ENCODE assay signal across 9 cellular contexts in the genomic region with DNA sequence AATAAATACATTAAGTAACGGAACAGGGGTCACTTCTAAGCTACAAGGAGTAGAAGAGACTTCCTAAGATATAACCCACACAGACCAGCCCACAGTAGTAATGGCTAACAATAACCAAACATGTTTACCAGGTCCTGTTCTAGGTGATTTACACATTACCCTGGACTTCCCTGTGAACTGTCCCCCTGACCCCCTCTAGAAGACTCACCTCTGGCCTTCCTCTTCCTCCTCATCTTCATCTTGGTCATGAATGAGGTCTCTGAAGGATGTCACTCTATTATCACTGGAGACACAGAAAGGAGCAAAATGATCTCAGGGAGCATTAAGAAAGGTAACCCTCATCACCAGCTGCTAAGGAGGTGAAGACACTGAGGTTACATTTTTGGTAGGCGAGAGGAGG. TPM values are rescaled to one million over a fixed set of nuclear protein-coding genes. Genes with fewer than 3 reads are reported as not detected.
"Had no signal": no experiment of that assay in that cellular context is flagged by ENCODE, and none has a peak within 500 bp of the region (broad histone marks: within the 10 kb centered on the region; RNA-seq: fewer than 3 reads in every experiment).

No MANE protein-coding gene starts in this region.

- ATAC-seq: K562 had no signal

- H3K4me3 Mint-ChIP-seq: IgD-negative memory B cell had no signal

- H3K27me3 Mint-ChIP-seq: IgD-negative memory B cell had no signal

- H3K27ac ChIP-seq: HL-60 had no signal

- H3K4me3 ChIP-seq: K562 had no signal

- DNase-seq: IMR-90, KBM-7, KG1 had no signal

- FAIRE-seq: HTR-8/SVneo, K562 had no signal

- H3K27ac Mint-ChIP-seq: IgD-negative memory B cell had no signal

- H3K9me3 Mint-ChIP-seq: IgD-negative memory B cell had no signal

RNA-seq across cellular contexts. Expression of a gene that starts 33.2 kb away (rescaled TPM):
- total RNA-seq: HT-29, HT1080, IMR-90 had no signal
- polyA plus RNA-seq: IMR-90 had no signal
